1 cellular context compared by ENCODE assay signal in genomic region chr4:113979157-113979972, GRCh38.
A peak's percentile ranks its signal among the peaks of the same experiment; 100 is the strongest.
TF ChIP-seq lines count a peak whose summit lies in the region.

TSS of gene ARSJ (minus strand) at chr4:113979647. CDS start at chr4:113978834, 813 bp downstream.

TF ChIP-seq in GM12878, 131 proteins besides CTCF, POLR2A, EP300 and RAD21 (continued from another document):
- TF ChIP-seq ZNF687 (IDR thresholded peaks at IDR 0.05) (no peak), SMARCA5 (IDR thresholded peaks at IDR 0.05) (no peak), SUZ12 (IDR thresholded peaks at IDR 0.05; ENCODE audit: unreplicated experiment) (peak; percentile 48), PAX5 (IDR thresholded peaks at IDR 0.05; ENCODE audit: borderline replicate concordance, low read depth, low read length) (no peak), HDAC6 (IDR thresholded peaks at IDR 0.05; ENCODE audit: unreplicated experiment) (peak; percentile 49)
- TF ChIP-seq, protein P1, sequence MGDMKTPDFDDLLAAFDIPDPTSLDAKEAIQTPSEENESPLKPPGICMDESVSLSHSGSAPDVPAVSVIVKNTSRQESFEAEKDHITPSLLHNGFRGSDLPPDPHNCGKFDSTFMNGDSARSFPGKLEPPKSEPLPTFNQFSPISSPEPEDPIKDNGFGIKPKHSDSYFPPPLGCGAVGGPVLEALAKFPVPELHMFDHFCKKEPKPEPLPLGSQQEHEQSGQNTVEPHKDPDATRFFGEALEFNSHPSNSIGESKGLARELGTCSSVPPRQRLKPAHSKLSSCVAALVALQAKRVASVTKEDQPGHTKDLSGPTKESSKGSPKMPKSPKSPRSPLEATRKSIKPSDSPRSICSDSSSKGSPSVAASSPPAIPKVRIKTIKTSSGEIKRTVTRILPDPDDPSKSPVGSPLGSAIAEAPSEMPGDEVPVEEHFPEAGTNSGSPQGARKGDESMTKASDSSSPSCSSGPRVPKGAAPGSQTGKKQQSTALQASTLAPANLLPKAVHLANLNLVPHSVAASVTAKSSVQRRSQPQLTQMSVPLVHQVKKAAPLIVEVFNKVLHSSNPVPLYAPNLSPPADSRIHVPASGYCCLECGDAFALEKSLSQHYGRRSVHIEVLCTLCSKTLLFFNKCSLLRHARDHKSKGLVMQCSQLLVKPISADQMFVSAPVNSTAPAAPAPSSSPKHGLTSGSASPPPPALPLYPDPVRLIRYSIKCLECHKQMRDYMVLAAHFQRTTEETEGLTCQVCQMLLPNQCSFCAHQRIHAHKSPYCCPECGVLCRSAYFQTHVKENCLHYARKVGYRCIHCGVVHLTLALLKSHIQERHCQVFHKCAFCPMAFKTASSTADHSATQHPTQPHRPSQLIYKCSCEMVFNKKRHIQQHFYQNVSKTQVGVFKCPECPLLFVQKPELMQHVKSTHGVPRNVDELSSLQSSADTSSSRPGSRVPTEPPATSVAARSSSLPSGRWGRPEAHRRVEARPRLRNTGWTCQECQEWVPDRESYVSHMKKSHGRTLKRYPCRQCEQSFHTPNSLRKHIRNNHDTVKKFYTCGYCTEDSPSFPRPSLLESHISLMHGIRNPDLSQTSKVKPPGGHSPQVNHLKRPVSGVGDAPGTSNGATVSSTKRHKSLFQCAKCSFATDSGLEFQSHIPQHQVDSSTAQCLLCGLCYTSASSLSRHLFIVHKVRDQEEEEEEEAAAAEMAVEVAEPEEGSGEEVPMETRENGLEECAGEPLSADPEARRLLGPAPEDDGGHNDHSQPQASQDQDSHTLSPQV (IDR thresholded peaks at IDR 0.05) = no peak
